Comparison of ENCODE assay signal across 4 cellular contexts in the genomic region with DNA sequence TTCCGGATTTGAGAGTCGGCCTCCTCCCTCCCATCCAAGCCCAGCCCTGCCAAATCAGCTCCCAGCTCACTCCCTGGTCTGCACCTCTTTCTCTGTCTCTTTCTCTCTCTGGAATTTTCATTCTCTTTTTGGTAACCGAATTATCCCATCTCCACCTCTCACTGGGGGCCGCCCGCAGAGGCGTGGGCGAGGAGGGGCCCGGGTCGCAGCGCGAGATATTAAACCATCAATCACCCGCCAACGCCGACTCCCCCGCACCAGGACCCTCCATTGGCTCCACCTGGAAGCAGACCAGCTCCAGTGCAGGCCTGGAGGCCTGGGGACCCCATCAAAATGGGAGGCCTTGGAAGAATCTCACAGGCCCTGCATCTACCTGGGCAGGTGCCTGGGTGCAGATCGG.
DNase-seq lines count a peak whose midpoint lies in the region; TF ChIP-seq lines count a peak whose summit lies in the region.
"Not testable (repeated sequence)": the region's sequence is repeated elsewhere in the genome, so short reads cannot be mapped to it uniquely, and the experiment has no call there.

No MANE protein-coding gene starts in this region.

- H3K4me3 ChIP-seq in BLaER1 treated with 17β-estradiol and CSF1 and Interleukin-3, amounts not matched to agents 10 nM and 100 nM = not testable (repeated sequence)

- peak; percentile 70 for DNase-seq in left kidney (ENCODE audit: low read depth, low spot score)

- not testable (repeated sequence) for H4K20me1 ChIP-seq in BLaER1 treated with 17β-estradiol and CSF1 and Interleukin-3, amounts not matched to agents 10 nM and 100 nM

- not testable (repeated sequence) for H3K27me3 Mint-ChIP-seq in activated naive CD4-positive, alpha-beta T cell treated with anti-CD3 and anti-CD28 coated beads, Interleukin-2, amount 50 U/mL, for 24 hours; nephron (ENCODE audit: low read depth)

- peak overlapping the region in 9 of 11 experiments; percentile 7 to 47 (median 40); a peak in 10 of 22 replicates for H3K4me2 ChIP-seq in BLaER1 treated with 17β-estradiol and CSF1 and Interleukin-3, amounts not matched to agents 10 nM and 100 nM

- H3K4me1 ChIP-seq in BLaER1 treated with 17β-estradiol and CSF1 and Interleukin-3, amounts not matched to agents 10 nM and 100 nM = peaks cover 8 to 22% (median 19%) of the 10 kb centered on the region in 10 experiments; a peak in 19 of 20 replicates

- peaks cover 15% of the 10 kb centered on the region for H3K4me1 Mint-ChIP-seq in activated naive CD4-positive, alpha-beta T cell treated with anti-CD3 and anti-CD28 coated beads, Interleukin-2, amount 50 U/mL, for 24 hours
- peaks cover 20% of the 10 kb centered on the region for H3K4me1 Mint-ChIP-seq in nephron

- not testable (repeated sequence) for H3K36me3 Mint-ChIP-seq in activated naive CD4-positive, alpha-beta T cell treated with anti-CD3 and anti-CD28 coated beads, Interleukin-2, amount 50 U/mL, for 24 hours; nephron (ENCODE audit: low read depth)

- H3K4me3 Mint-ChIP-seq in activated naive CD4-positive, alpha-beta T cell treated with anti-CD3 and anti-CD28 coated beads, Interleukin-2, amount 50 U/mL, for 24 hours = not testable (repeated sequence)
- H3K4me3 Mint-ChIP-seq in nephron = peak overlapping the region in 1 of 3 experiments; percentile 32

- not testable (repeated sequence) for H3K36me3 ChIP-seq in BLaER1 treated with 17β-estradiol and CSF1 and Interleukin-3, amounts not matched to agents 10 nM and 100 nM

- not testable (repeated sequence) for TF ChIP-seq CTCF in nephron (IDR thresholded peaks at IDR 0.05; ENCODE audit: unreplicated experiment in 3 of 3)

- not testable (repeated sequence) for H3K27me3 ChIP-seq in BLaER1 treated with 17β-estradiol and CSF1 and Interleukin-3, amounts not matched to agents 10 nM and 100 nM

- not testable (repeated sequence) for H3K9me3 ChIP-seq in BLaER1 treated with 17β-estradiol and CSF1 and Interleukin-3, amounts not matched to agents 10 nM and 100 nM (replicated peaks in 1 of 11)

- peak overlapping the region; percentile 84 for H3K27ac Mint-ChIP-seq in activated naive CD4-positive, alpha-beta T cell treated with anti-CD3 and anti-CD28 coated beads, Interleukin-2, amount 50 U/mL, for 24 hours
- H3K27ac Mint-ChIP-seq in nephron = peak overlapping the region in 2 of 3 experiments; percentile 66 to 79

- not testable (repeated sequence) for H3K9ac ChIP-seq in BLaER1 treated with 17β-estradiol and CSF1 and Interleukin-3, amounts not matched to agents 10 nM and 100 nM

- not testable (repeated sequence) for H3K9me3 Mint-ChIP-seq in activated naive CD4-positive, alpha-beta T cell treated with anti-CD3 and anti-CD28 coated beads, Interleukin-2, amount 50 U/mL, for 24 hours; nephron

- H3K27ac ChIP-seq in BLaER1 treated with 17β-estradiol and CSF1 and Interleukin-3, amounts not matched to agents 10 nM and 100 nM = not testable (repeated sequence)
